In the genomic region with DNA sequence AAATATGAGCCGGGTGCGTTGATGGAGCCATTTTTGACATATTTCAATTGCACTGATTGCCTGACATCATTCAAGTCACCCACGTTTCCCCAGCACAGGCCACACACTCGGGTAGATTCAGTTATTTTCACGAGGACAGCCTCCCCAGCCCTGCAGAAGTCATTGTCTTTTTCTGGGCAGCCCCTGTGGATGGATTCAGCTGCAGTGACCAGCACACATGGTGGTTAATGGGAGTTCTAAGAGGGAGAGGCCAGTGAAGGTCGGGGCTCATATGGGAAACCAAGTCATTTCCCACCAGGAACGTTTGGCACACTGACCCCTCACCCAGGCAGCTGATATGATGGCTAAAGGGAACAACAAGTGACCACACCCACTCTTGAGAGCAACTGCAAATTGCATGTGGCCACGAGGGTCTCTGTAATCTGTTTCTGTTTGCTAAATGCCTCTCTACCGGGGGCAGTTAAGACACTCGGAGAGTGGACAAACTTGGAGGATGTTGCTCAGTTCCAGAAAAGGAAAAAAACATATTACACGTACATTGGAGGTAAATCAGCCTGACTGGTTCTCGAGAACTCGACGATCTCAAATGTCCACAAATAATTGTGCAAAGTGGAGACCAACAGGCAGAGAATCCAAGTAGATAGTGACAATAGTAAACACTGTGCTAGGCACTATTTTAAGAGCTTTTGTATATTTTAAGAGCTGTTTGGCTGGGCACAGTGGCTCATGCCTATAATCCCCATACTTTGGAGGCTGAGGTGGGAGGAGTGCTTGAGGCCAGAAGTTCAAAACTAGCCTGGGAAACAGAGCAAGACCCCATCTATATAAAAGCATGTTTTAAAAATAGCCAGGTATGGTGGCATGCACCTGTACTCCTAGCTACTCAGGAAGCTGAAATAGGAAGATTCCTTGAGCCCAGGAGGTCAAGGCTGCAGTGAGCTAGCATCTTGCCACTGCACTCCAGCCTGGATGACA, we compare ENCODE assay signal across 1 cellular context.
TF ChIP-seq lines count a peak whose summit lies in the region.

No MANE protein-coding gene starts in this region.

TF ChIP-seq in HEK293, 187 proteins besides CTCF, POLR2A, EP300 and RAD21 (continued from another document):
- TF ChIP-seq ZNF174 (tag by site-specific recombination; IDR thresholded peaks at IDR 0.05), result 0 out of 2 replicates have a peak, but pooled peaks have one; percentile 9
- TF ChIP-seq, protein P1, sequence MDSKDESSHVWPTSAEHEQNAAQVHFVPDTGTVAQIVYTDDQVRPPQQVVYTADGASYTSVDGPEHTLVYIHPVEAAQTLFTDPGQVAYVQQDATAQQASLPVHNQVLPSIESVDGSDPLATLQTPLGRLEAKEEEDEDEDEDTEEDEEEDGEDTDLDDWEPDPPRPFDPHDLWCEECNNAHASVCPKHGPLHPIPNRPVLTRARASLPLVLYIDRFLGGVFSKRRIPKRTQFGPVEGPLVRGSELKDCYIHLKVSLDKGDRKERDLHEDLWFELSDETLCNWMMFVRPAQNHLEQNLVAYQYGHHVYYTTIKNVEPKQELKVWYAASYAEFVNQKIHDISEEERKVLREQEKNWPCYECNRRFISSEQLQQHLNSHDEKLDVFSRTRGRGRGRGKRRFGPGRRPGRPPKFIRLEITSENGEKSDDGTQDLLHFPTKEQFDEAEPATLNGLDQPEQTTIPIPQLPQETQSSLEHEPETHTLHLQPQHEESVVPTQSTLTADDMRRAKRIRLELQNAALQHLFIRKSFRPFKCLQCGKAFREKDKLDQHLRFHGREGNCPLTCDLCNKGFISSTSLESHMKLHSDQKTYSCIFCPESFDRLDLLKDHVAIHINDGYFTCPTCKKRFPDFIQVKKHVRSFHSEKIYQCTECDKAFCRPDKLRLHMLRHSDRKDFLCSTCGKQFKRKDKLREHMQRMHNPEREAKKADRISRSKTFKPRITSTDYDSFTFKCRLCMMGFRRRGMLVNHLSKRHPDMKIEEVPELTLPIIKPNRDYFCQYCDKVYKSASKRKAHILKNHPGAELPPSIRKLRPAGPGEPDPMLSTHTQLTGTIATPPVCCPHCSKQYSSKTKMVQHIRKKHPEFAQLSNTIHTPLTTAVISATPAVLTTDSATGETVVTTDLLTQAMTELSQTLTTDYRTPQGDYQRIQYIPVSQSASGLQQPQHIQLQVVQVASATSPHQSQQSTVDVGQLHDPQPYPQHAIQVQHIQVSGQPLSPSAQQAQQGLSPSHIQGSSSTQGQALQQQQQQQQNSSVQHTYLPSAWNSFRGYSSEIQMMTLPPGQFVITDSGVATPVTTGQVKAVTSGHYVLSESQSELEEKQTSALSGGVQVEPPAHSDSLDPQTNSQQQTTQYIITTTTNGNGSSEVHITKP (tag by site-specific recombination; IDR thresholded peaks at IDR 0.05), result no peak
- peak; percentile 92 for TF ChIP-seq KLF9 (tag by site-specific recombination; IDR thresholded peaks at IDR 0.05; ENCODE audit: low read depth)
- TF ChIP-seq ZNF223 (tag by site-specific recombination; IDR thresholded peaks at IDR 0.05), result no peak
- TF ChIP-seq GFI1B (tag by site-specific recombination; IDR thresholded peaks at IDR 0.05), result no peak
- no peak for TF ChIP-seq ZNF768 (tag by site-specific recombination; IDR thresholded peaks at IDR 0.05)
- no peak for TF ChIP-seq ZBTB21 (tag by site-specific recombination; IDR thresholded peaks at IDR 0.05)
- TF ChIP-seq SP7 (tag by site-specific recombination; IDR thresholded peaks at IDR 0.05), result no peak
- TF ChIP-seq ZNF530 (tag by site-specific recombination; IDR thresholded peaks at IDR 0.05; ENCODE audit: low read depth), result 0 out of 2 replicates have a peak, but pooled peaks have one; percentile 23
- TF ChIP-seq, protein P2, sequence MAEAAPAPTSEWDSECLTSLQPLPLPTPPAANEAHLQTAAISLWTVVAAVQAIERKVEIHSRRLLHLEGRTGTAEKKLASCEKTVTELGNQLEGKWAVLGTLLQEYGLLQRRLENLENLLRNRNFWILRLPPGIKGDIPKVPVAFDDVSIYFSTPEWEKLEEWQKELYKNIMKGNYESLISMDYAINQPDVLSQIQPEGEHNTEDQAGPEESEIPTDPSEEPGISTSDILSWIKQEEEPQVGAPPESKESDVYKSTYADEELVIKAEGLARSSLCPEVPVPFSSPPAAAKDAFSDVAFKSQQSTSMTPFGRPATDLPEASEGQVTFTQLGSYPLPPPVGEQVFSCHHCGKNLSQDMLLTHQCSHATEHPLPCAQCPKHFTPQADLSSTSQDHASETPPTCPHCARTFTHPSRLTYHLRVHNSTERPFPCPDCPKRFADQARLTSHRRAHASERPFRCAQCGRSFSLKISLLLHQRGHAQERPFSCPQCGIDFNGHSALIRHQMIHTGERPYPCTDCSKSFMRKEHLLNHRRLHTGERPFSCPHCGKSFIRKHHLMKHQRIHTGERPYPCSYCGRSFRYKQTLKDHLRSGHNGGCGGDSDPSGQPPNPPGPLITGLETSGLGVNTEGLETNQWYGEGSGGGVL (tag by site-specific recombination; IDR thresholded peaks at IDR 0.05), result no peak
- TF ChIP-seq ZNF302 (tag by site-specific recombination; IDR thresholded peaks at IDR 0.05; ENCODE audit: low read depth), result no peak
- TF ChIP-seq SCRT2 (tag by site-specific recombination; IDR thresholded peaks at IDR 0.05), result peak; percentile 77
- no peak for TF ChIP-seq GLIS1 (tag by site-specific recombination; IDR thresholded peaks at IDR 0.05)
- TF ChIP-seq, protein P3, sequence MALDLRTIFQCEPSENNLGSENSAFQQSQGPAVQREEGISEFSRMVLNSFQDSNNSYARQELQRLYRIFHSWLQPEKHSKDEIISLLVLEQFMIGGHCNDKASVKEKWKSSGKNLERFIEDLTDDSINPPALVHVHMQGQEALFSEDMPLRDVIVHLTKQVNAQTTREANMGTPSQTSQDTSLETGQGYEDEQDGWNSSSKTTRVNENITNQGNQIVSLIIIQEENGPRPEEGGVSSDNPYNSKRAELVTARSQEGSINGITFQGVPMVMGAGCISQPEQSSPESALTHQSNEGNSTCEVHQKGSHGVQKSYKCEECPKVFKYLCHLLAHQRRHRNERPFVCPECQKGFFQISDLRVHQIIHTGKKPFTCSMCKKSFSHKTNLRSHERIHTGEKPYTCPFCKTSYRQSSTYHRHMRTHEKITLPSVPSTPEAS (tag by site-specific recombination; IDR thresholded peaks at IDR 0.05), result no peak
- TF ChIP-seq MZF1 (tag by site-specific recombination; IDR thresholded peaks at IDR 0.05; ENCODE audit: borderline replicate concordance), result peak; percentile 33; the same call in 1 of the 2 replicates
- no peak for TF ChIP-seq ZNF585B (tag by site-specific recombination; IDR thresholded peaks at IDR 0.05)
- no peak for TF ChIP-seq ZNF558 (tag by site-specific recombination; IDR thresholded peaks at IDR 0.05)
- no peak for TF ChIP-seq ZIC2 (tag by site-specific recombination; IDR thresholded peaks at IDR 0.05)
- TF ChIP-seq, protein P4, sequence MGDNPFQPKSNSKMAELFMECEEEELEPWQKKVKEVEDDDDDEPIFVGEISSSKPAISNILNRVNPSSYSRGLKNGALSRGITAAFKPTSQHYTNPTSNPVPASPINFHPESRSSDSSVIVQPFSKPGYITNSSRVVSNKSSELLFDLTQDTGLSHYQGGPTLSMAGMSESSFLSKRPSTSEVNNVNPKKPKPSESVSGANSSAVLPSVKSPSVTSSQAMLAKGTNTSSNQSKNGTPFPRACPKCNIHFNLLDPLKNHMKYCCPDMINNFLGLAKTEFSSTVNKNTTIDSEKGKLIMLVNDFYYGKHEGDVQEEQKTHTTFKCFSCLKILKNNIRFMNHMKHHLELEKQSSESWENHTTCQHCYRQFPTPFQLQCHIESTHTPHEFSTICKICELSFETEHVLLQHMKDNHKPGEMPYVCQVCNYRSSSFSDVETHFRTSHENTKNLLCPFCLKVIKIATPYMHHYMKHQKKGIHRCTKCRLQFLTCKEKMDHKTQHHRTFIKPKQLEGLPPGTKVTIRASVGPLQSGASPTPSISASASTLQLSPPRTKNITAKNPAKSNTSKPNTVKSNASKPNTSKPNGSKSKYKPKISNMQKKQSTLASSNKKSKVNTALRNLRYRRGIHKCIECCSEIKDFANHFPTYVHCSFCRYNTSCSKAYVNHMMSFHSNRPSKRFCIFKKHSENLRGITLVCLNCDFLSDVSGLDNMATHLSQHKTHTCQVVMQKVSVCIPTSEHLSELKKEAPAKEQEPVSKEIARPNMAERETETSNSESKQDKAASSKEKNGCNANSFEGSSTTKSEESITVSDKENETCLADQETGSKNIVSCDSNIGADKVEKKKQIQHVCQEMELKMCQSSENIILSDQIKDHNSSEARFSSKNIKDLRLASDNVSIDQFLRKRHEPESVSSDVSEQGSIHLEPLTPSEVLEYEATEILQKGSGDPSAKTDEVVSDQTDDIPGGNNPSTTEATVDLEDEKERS (tag by site-specific recombination; IDR thresholded peaks at IDR 0.05), result no peak
- no peak; the same call in 1 of the 2 replicates for TF ChIP-seq KLF1 (tag by site-specific recombination; IDR thresholded peaks at IDR 0.05)
- TF ChIP-seq, protein P5, sequence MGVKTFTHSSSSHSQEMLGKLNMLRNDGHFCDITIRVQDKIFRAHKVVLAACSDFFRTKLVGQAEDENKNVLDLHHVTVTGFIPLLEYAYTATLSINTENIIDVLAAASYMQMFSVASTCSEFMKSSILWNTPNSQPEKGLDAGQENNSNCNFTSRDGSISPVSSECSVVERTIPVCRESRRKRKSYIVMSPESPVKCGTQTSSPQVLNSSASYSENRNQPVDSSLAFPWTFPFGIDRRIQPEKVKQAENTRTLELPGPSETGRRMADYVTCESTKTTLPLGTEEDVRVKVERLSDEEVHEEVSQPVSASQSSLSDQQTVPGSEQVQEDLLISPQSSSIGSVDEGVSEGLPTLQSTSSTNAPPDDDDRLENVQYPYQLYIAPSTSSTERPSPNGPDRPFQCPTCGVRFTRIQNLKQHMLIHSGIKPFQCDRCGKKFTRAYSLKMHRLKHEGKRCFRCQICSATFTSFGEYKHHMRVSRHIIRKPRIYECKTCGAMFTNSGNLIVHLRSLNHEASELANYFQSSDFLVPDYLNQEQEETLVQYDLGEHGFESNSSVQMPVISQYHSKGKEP (tag by site-specific recombination; IDR thresholded peaks at IDR 0.05), result 0 out of 2 replicates have a peak, but pooled peaks have one; percentile 9
